Comparison of ENCODE assay signal across 27 cellular contexts in the genomic region with DNA sequence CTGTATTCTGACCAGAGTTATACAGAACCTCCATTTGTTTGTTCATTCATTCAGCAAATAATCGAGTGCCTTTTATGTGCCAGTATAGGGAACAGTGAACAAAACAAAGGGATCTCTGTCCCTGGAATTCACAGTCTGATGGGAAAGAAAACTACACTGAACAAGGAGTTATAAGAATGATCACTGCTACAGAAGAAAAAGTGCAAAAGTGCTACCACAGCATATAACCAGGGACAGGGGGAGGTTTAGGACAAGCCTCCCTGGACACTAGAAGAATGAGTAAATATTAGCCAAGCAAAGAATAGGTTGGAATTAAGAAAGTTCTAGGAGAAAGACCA. TPM values are rescaled to one million over a fixed set of nuclear protein-coding genes. Genes with fewer than 3 reads are reported as not detected.
DNase-seq lines count a peak whose midpoint lies in the region; ATAC-seq, FAIRE-seq and TF ChIP-seq lines count a peak whose summit lies in the region.
"Had no signal": no experiment of that assay in that cellular context is flagged by ENCODE, and none has a peak within 500 bp of the region (broad histone marks: within the 10 kb centered on the region; RNA-seq: fewer than 3 reads in every experiment).

No MANE protein-coding gene starts in this region.

- 94% methylated on average over 1 of the region's 1 CpG for WGBS in A549 (ENCODE audit: missing lambda C conversion rate)

- TF ChIP-seq POLR2A in A549 (IDR thresholded peaks at IDR 0.05; ENCODE audit: low read length): no peak

- H3K27ac Mint-ChIP-seq in CD14-positive monocyte: no peak overlapping the region
- H3K27ac Mint-ChIP-seq: activated CD4-positive, alpha-beta T cell treated with anti-CD3 and anti-CD28 coated beads, Interleukin-2, amount 10 ng/mL, durations not matched to agents 24 days and 14 days; activated naive CD4-positive, alpha-beta T cell treated with anti-CD3 and anti-CD28 coated beads for 36 hours; stimulated activated naive CD8-positive, alpha-beta T cell treated with anti-CD3 and anti-CD28 coated beads, Interleukin-15, amount 100 ng/mL, for 72 hours; T-helper 2 cell treated with Interferon-gamma antibody and Interleukin-4, amounts not matched to agents 5 μg/mL and 100 μg/mL, for 36 hours had no signal

- H3K4me3 ChIP-seq in A549: no peak overlapping the region
- H3K4me3 ChIP-seq: adrenal gland; BLaER1 treated with 17β-estradiol and CSF1 and Interleukin-3, amounts not matched to agents 10 nM and 100 nM; hepatocyte; skin epidermis; tibial artery had no signal

- no peak for TF ChIP-seq RAD21 in A549 (conservative IDR thresholded peaks at IDR 0.05 in 1 of 2, IDR thresholded peaks at IDR 0.05 in 1 of 2)

- H3K4me2 ChIP-seq in A549: no peak overlapping the region
- H3K4me2 ChIP-seq: BLaER1 treated with 17β-estradiol and CSF1 and Interleukin-3, amounts not matched to agents 10 nM and 100 nM; hepatocyte had no signal

- in situ Hi-C loops in SK-MEL-5 (cut with HindIII; ENCODE audit: low pct_unique_long_range_greater_than_20kb, low sequenced_read_pairs): loop anchor here (25.0 kb wide), 1 partner anchor 95 kb away; a partner anchor contains a TSS

- no peaks in the 10 kb centered on the region for H3K9me3 ChIP-seq in A549
- H3K9me3 ChIP-seq: adrenal gland; BLaER1 treated with 17β-estradiol and CSF1 and Interleukin-3, amounts not matched to agents 10 nM and 100 nM; tibial artery had no signal

- TF ChIP-seq EP300 in A549 (IDR thresholded peaks at IDR 0.05): no peak

- no peak overlapping the region for H3K4me3 Mint-ChIP-seq in CD14-positive monocyte
- H3K4me3 Mint-ChIP-seq: activated CD4-positive, alpha-beta T cell treated with anti-CD3 and anti-CD28 coated beads, Interleukin-2, amount 10 ng/mL, durations not matched to agents 24 days and 14 days; activated naive CD4-positive, alpha-beta T cell treated with anti-CD3 and anti-CD28 coated beads for 36 hours; activated T-cell treated with anti-CD3 and anti-CD28 coated beads, Interleukin-2, amount 50 U/mL, for 4 hours; naive thymus-derived CD4-positive, alpha-beta T cell; stimulated activated naive CD8-positive, alpha-beta T cell treated with anti-CD3 and anti-CD28 coated beads, Interleukin-15, amount 100 ng/mL, for 72 hours; T-helper 2 cell treated with Interferon-gamma antibody and Interleukin-4, amounts not matched to agents 5 μg/mL and 100 μg/mL, for 36 hours had no signal

- ATAC-seq in A549 (no peak), GM18867 (IDR thresholded peaks at IDR 0.05; ENCODE audit: unreplicated experiment) (no peak)
- ATAC-seq: activated T-cell treated with anti-CD3 and anti-CD28 coated beads, Interleukin-2, amount 50 U/mL, for 4 hours; left cardiac atrium; naive thymus-derived CD4-positive, alpha-beta T cell; stimulated activated naive CD8-positive, alpha-beta T cell treated with anti-CD3 and anti-CD28 coated beads, Interleukin-15, amount 100 ng/mL, for 72 hours had no signal

- TF ChIP-seq CTCF in A549 (IDR thresholded peaks at IDR 0.05) (no peak), CD14-positive monocyte (IDR thresholded peaks at IDR 0.05) (no peak)

- peaks cover 3 to 5% of the 10 kb centered on the region in 2 donors for H3K36me3 Mint-ChIP-seq in CD14-positive monocyte

- intact Hi-C loops in CD14-positive monocyte (cut with micrococcal nuclease): no loop called here

- POLR2A ChIA-PET in A549 (lab: Yijun Ruan, JAX): no interaction called here

- FAIRE-seq in A549 (lab: Jason Lieb, UNC) (no peak), frontal cortex (lab: Jason Lieb, UNC) (peak; percentile 49)

- H3K4me1 ChIP-seq in A549: peaks cover 14% of the 10 kb centered on the region; the same call in 2 of the 3 replicates

- H3K27me3 Mint-ChIP-seq in CD14-positive monocyte (ENCODE audit: low read depth in 3 of 3): peaks cover 1 to 4% (median 2%) of the 10 kb centered on the region in 3 donors
- H3K27me3 Mint-ChIP-seq: activated CD4-positive, alpha-beta T cell treated with anti-CD3 and anti-CD28 coated beads, Interleukin-2, amount 10 ng/mL, durations not matched to agents 24 days and 14 days; stimulated activated naive CD8-positive, alpha-beta T cell treated with anti-CD3 and anti-CD28 coated beads, Interleukin-15, amount 100 ng/mL, for 72 hours had no signal

- CTCF ChIA-PET in A549 (lab: Yijun Ruan, JAX): interaction anchor here (1.0 kb wide), 1 partner anchor 254 kb away, joined by 3 read pairs; no protein-coding TSS in a partner anchor

- H3K9me3 Mint-ChIP-seq in CD14-positive monocyte: peaks cover 0 to 2% (median 0%) of the 10 kb centered on the region in 7 donors
- H3K9me3 Mint-ChIP-seq: activated CD4-positive, alpha-beta T cell treated with anti-CD3 and anti-CD28 coated beads, Interleukin-2, amount 10 ng/mL, durations not matched to agents 24 days and 14 days; activated naive CD4-positive, alpha-beta T cell treated with anti-CD3 and anti-CD28 coated beads for 36 hours; activated T-cell treated with anti-CD3 and anti-CD28 coated beads, Interleukin-2, amount 50 U/mL, for 4 hours; naive thymus-derived CD4-positive, alpha-beta T cell; stimulated activated naive CD8-positive, alpha-beta T cell treated with anti-CD3 and anti-CD28 coated beads, Interleukin-15, amount 100 ng/mL, for 72 hours; T-helper 2 cell treated with Interferon-gamma antibody and Interleukin-4, amounts not matched to agents 5 μg/mL and 100 μg/mL, for 36 hours had no signal

- no peak overlapping the region for H3K27ac ChIP-seq in A549
- H3K27ac ChIP-seq: adrenal gland; BLaER1 treated with 17β-estradiol and CSF1 and Interleukin-3, amounts not matched to agents 10 nM and 100 nM; brain microvascular endothelial cell; hepatocyte; tibial artery had no signal

- DNase-seq in A549 (ENCODE audit: low read depth in 1 of 2, low spot score in 1 of 2): no peak
- DNase-seq in SK-MEL-5 (ENCODE audit: low read depth, low spot score): peak; percentile 98
- DNase-seq in frontal cortex (ENCODE audit: low spot score in 2 of 2): peak in 1 of 2 donors; percentile 21
- DNase-seq in pons (ENCODE audit: low spot score): peak; percentile 98
- DNase-seq in stimulated activated naive CD4-positive, alpha-beta T cell treated with Interleukin-2 at 50 U/mL for 16 hours (lab: John Stamatoyannopoulos, UW): no peak
- DNase-seq in CD14-positive monocyte (ENCODE audit: low spot score): no peak
- DNase-seq: activated CD4-positive, alpha-beta T cell treated with anti-CD3 and anti-CD28 coated beads, Interleukin-2, amount 10 ng/mL, durations not matched to agents 24 days and 14 days; activated naive CD4-positive, alpha-beta T cell treated with anti-CD3 and anti-CD28 coated beads for 36 hours; activated T-cell treated with anti-CD3 and anti-CD28 coated beads, Interleukin-2, amount 50 U/mL, for 4 hours; adrenal gland; brain microvascular endothelial cell; DND-41; effector memory CD4-positive, alpha-beta T cell; erythroblast; left cardiac atrium; mesendoderm; naive thymus-derived CD4-positive, alpha-beta T cell; NCI-H1436; NCI-H2107; NCI-H446 treated with DMSO at 0.1 percent for 48 hours; stimulated activated naive CD8-positive, alpha-beta T cell treated with anti-CD3 and anti-CD28 coated beads, Interleukin-15, amount 100 ng/mL, for 72 hours; tibial artery had no signal

- peaks cover 16% of the 10 kb centered on the region for H3K4me1 Mint-ChIP-seq in CD14-positive monocyte

TF ChIP-seq in A549, 52 proteins besides CTCF, POLR2A, EP300 and RAD21:
- TF ChIP-seq MAFK (IDR thresholded peaks at IDR 0.05; ENCODE audit: partially characterized antibody): peak; percentile 5
- TF ChIP-seq HEYL (CRISPR knock-in tag; IDR thresholded peaks at IDR 0.05): no peak
TF ChIP-seq in A549: peak in this region for 1.

RNA-seq across cellular contexts. Expression of a gene that starts 4.2 kb away (rescaled TPM):
- polyA plus RNA-seq in A549 (2011; rRNA removed): 51.3 and 71.7 TPM in 2 replicates
- 27.0 and 28.7 TPM in 2 replicates for polyA plus RNA-seq in A549 (2012; cell fraction: cytosol; rRNA removed)
- 41.1 and 41.7 TPM in 2 replicates for polyA plus RNA-seq in A549 (2012; cell fraction: nucleus; rRNA removed)
- polyA plus RNA-seq in A549 (2017; fragmentation: RNase III; extraction: RNeasy Plus Mini Kit Qiagen cat#74134 plus additional on column Dnase treatment): 16.6 to 19.9 TPM (median 17.8 TPM) in 3 replicates
- 138 and 190 TPM in 2 replicates for polyA minus RNA-seq in A549 (2011; rRNA and poly(A)+ RNA removed)
- total RNA-seq in SK-MEL-5 (2014; rRNA removed; shearing (Covaris generic)): 143 and 151 TPM in 2 replicates
- polyA plus RNA-seq in SK-MEL-5 (2015; cell fraction: cytosol; rRNA removed): 108 and 126 TPM in 2 replicates
- polyA plus RNA-seq in SK-MEL-5 (2015; cell fraction: nucleus; rRNA removed): 269 and 372 TPM in 2 replicates
- total RNA-seq in frontal cortex: 45.2 TPM
- polyA plus RNA-seq in CD14-positive monocyte: under 1 TPM; 0.32 to 0.60 TPM

Comparison
In these comparisons a context has a peak if more than half of its experiments do, and no peak if none do; other contexts are left out.
1. DNase-seq: peak in SK-MEL-5 (single experiment) and pons (single experiment); none in A549 (0 of 2), stimulated activated naive CD4-positive, alpha-beta T cell treated with Interleukin-2 at 50 U/mL for 16 hours (single experiment) and CD14-positive monocyte (single experiment).